Comparison of ENCODE assay signal across 20 cellular contexts in genomic region chr19:36120092-36120983, GRCh38. TPM values are rescaled to one million over a fixed set of nuclear protein-coding genes. Genes with fewer than 3 reads are reported as not detected.
DNase-seq lines count a peak whose midpoint lies in the region; ATAC-seq and TF ChIP-seq lines count a peak whose summit lies in the region.
"Had no signal": no experiment of that assay in that cellular context is flagged by ENCODE, and none has a peak within 500 bp of the region (broad histone marks: within the 10 kb centered on the region; RNA-seq: fewer than 3 reads in every experiment).

No MANE protein-coding gene starts in this region.

- no peaks in the 10 kb centered on the region for H3K27me3 Mint-ChIP-seq in activated T-helper 17 cell treated with anti-CD3 and anti-CD28 coated beads, Interleukin-2, amount 50 U/mL, for 72 hours
- H3K27me3 Mint-ChIP-seq: activated naive CD4-positive, alpha-beta T cell treated with anti-CD3 and anti-CD28 coated beads, Interleukin-2, amount 50 U/mL, for 24 hours had no signal

- H3K4me2 ChIP-seq in SK-N-SH (no peak overlapping the region), osteoblast (ENCODE audit: insufficient read depth, low read length) (no peak overlapping the region)
- H3K4me2 ChIP-seq: A549 had no signal

- no peak overlapping the region for H3K27ac ChIP-seq in SK-N-SH (ENCODE audit: low read depth in 2 of 2, low read length in 1 of 2)
- no peak overlapping the region for H3K27ac ChIP-seq in osteoblast (ENCODE audit: low read depth, low read length)
- no peak overlapping the region for H3K27ac ChIP-seq in stomach
- H3K27ac ChIP-seq: A549, SJSA1, testis had no signal

- TF ChIP-seq POLR2A in stomach (IDR thresholded peaks at IDR 0.05): no peak

- H3K4me3 Mint-ChIP-seq in activated T-helper 17 cell treated with anti-CD3 and anti-CD28 coated beads, Interleukin-2, amount 50 U/mL, for 72 hours: no peak overlapping the region
- H3K4me3 Mint-ChIP-seq: activated naive CD4-positive, alpha-beta T cell treated with anti-CD3 and anti-CD28 coated beads, Interleukin-2, amount 50 U/mL, for 24 hours had no signal

- H2AFZ ChIP-seq in SK-N-SH (ENCODE audit: low read depth): no peak overlapping the region
- no peak overlapping the region for H2AFZ ChIP-seq in osteoblast (ENCODE audit: low read length)

- H3K27ac Mint-ChIP-seq in activated T-helper 17 cell treated with anti-CD3 and anti-CD28 coated beads, Interleukin-2, amount 50 U/mL, for 72 hours: peak overlapping the region; percentile 4
- H3K27ac Mint-ChIP-seq: activated naive CD4-positive, alpha-beta T cell treated with anti-CD3 and anti-CD28 coated beads, Interleukin-2, amount 50 U/mL, for 24 hours had no signal

- peaks cover 6 to 10% of the 10 kb centered on the region in 2 experiments; a peak in 1 of 4 replicates for H3K4me1 ChIP-seq in SK-N-SH (ENCODE audit: control insufficient read depth in 1 of 2, insufficient read depth in 2 of 2, low read depth in 1 of 2, low read length in 1 of 2)
- peaks cover 7% of the 10 kb centered on the region for H3K4me1 ChIP-seq in osteoblast (ENCODE audit: insufficient read depth, low read length)
- H3K4me1 ChIP-seq in stomach: peaks cover 12 to 34% (median 19%) of the 10 kb centered on the region in 4 donors

- no peak for TF ChIP-seq CTCF in SK-N-SH (IDR thresholded peaks at IDR 0.05)
- no peak for TF ChIP-seq CTCF in osteoblast (IDR thresholded peaks at IDR 0.05; ENCODE audit: extremely low read depth, low read depth, low read length)
- no peak for TF ChIP-seq CTCF in stomach (IDR thresholded peaks at IDR 0.05)

- H3K79me2 ChIP-seq in SK-N-SH (ENCODE audit: insufficient read depth) (peaks cover 33% of the 10 kb centered on the region; the same call in 1 of the 2 replicates), osteoblast (ENCODE audit: insufficient read depth, low read length) (peaks cover 30% of the 10 kb centered on the region)

- TF ChIP-seq RAD21 in SK-N-SH (IDR thresholded peaks at IDR 0.05; ENCODE audit: low read length): no peak

- H3K36me3 Mint-ChIP-seq in activated T-helper 17 cell treated with anti-CD3 and anti-CD28 coated beads, Interleukin-2, amount 50 U/mL, for 72 hours (ENCODE audit: low read depth): peaks cover 93% of the 10 kb centered on the region

- CTCF ChIA-PET in SK-N-SH (lab: Yijun Ruan, JAX): interaction anchor here (0.9 to 1.8 kb wide), 2 partner anchors 7 to 50 kb away, joined by 4 to 8 read pairs; no protein-coding TSS in a partner anchor

- H3K4me3 ChIP-seq in SK-N-SH (ENCODE audit: low read depth in 2 of 2, low read length in 1 of 2): no peak overlapping the region
- H3K4me3 ChIP-seq in osteoblast (ENCODE audit: insufficient read depth, low read length): no peak overlapping the region
- H3K4me3 ChIP-seq in stomach: no peak overlapping the region
- H3K4me3 ChIP-seq: A549, SJSA1 had no signal

- H3K9me3 Mint-ChIP-seq in activated T-helper 17 cell treated with anti-CD3 and anti-CD28 coated beads, Interleukin-2, amount 50 U/mL, for 72 hours: no peaks in the 10 kb centered on the region
- H3K9me3 Mint-ChIP-seq: activated naive CD4-positive, alpha-beta T cell treated with anti-CD3 and anti-CD28 coated beads, Interleukin-2, amount 50 U/mL, for 24 hours had no signal

- POLR2A ChIA-PET in SK-N-SH (lab: Yijun Ruan, JAX): no interaction called here

- H3F3A ChIP-seq in SK-N-SH (replicated peaks; ENCODE audit: insufficient read depth): peaks cover 4% of the 10 kb centered on the region

- H3K36me3 ChIP-seq in SK-N-SH (replicated peaks in 1 of 2; ENCODE audit: control insufficient read depth in 1 of 2, insufficient read depth in 2 of 2, low read length in 1 of 2) (peaks cover 14 to 34% of the 10 kb centered on the region in 2 experiments), osteoblast (ENCODE audit: insufficient read depth, low read length) (peaks cover 44% of the 10 kb centered on the region), stomach (peaks cover 31 to 88% (median 81%) of the 10 kb centered on the region in 4 donors)

- 94% methylated on average over 26 of the region's 26 CpGs for WGBS in SK-N-SH (ENCODE audit: low lambda C conversion rate)
- WGBS in stomach, 5 donors: 87 to 93% (median 88%) methylated on average over 26 of the region's 26 CpGs

- intact Hi-C loops in stomach (cut with DNase I; ENCODE audit: low total_unique reads): loop anchor here (5.0 kb wide), 1 partner anchor 47 kb away; no protein-coding TSS in a partner anchor

- H3K9me3 ChIP-seq in SK-N-SH (no peaks in the 10 kb centered on the region), osteoblast (ENCODE audit: low read depth, low read length) (no peaks in the 10 kb centered on the region), stomach (no peaks in the 10 kb centered on the region)
- H3K9me3 ChIP-seq: A549, SJSA1, testis had no signal

- H3K27me3 ChIP-seq in SK-N-SH (ENCODE audit: insufficient read depth) (no peaks in the 10 kb centered on the region), osteoblast (ENCODE audit: insufficient read depth, low read length) (no peaks in the 10 kb centered on the region), stomach (no peaks in the 10 kb centered on the region)
- H3K27me3 ChIP-seq: SJSA1, testis had no signal

- peaks cover 16% of the 10 kb centered on the region for H3K4me1 Mint-ChIP-seq in activated T-helper 17 cell treated with anti-CD3 and anti-CD28 coated beads, Interleukin-2, amount 50 U/mL, for 72 hours

- TF ChIP-seq EP300 in SK-N-SH (IDR thresholded peaks at IDR 0.05; ENCODE audit: borderline replicate concordance in 1 of 2, low read depth in 1 of 2, low read length in 1 of 2) (no peak), stomach (IDR thresholded peaks at IDR 0.05) (no peak)

- H4K20me1 ChIP-seq in SK-N-SH (ENCODE audit: insufficient read depth) (no peaks in the 10 kb centered on the region), osteoblast (ENCODE audit: insufficient read depth, low read length) (peaks cover 6% of the 10 kb centered on the region)

- H3K9me2 ChIP-seq in SK-N-SH: no peaks in the 10 kb centered on the region

- H3K9ac ChIP-seq in SK-N-SH: no peak overlapping the region

- DNase-seq in SK-N-SH (peak; percentile 30), HuH-7 (ENCODE audit: low spot score) (peak; percentile 54), osteoblast (ENCODE audit: insufficient read length, low spot score, missing footprints) (peak; percentile 50), stomach (no peak), HK-2 (ENCODE audit: unreplicated experiment) (no peak), NCI-H2107 (lab: John Stamatoyannopoulos, UW) (no peak)
- DNase-seq: COR-L47; effector CD4-positive, alpha-beta T cell; MV-4-11; NCI-H446; OCI-M1; testis had no signal

- no peak for ATAC-seq in SK-N-SH treated with all-trans-retinoic acid at 6 μM for 48 hours
- ATAC-seq in activated T-helper 17 cell treated with anti-CD3 and anti-CD28 coated beads, Interleukin-2, amount 50 U/mL, for 72 hours (replicated peaks): no peak
- ATAC-seq: A549, left lobe of liver had no signal

TF ChIP-seq in SK-N-SH, 30 proteins besides CTCF, POLR2A, EP300 and RAD21 (continues in another document):
- TF ChIP-seq POLR2AphosphoS5 (IDR thresholded peaks at IDR 0.05; ENCODE audit: low read depth, low read length): no peak
- TF ChIP-seq RFX5 (IDR thresholded peaks at IDR 0.05; ENCODE audit: low read length): no peak

TF ChIP-seq in SK-N-SH treated with all-trans-retinoic acid at 6 μM for 48 hours, 23 proteins besides CTCF, POLR2A, EP300 and RAD21:
- TF ChIP-seq ZFP3 (CRISPR knock-in tag; IDR thresholded peaks at IDR 0.05) (no peak), RARB (CRISPR knock-in tag; IDR thresholded peaks at IDR 0.05) (no peak), ZFP30 (CRISPR knock-in tag; IDR thresholded peaks at IDR 0.05) (no peak), PPARA (CRISPR knock-in tag; IDR thresholded peaks at IDR 0.05; ENCODE audit: borderline replicate concordance) (no peak), ZNF565 (CRISPR knock-in tag; conservative IDR thresholded peaks at IDR 0.05; ENCODE audit: low read depth) (no peak), ZC3H10 (CRISPR knock-in tag; IDR thresholded peaks at IDR 0.05) (no peak)

RNA-seq across cellular contexts. Expression of gene TBCB, which starts 5.1 kb away (rescaled TPM):
- polyA plus RNA-seq in SK-N-SH (2012; rRNA removed) (566 and 712 TPM in 2 replicates), stomach (100 to 1,000 TPM; 137 to 165 (median 140) TPM)
- 448 and 578 TPM in 2 replicates for polyA plus RNA-seq in SK-N-SH (2012; cell fraction: cytosol; rRNA removed)
- polyA plus RNA-seq in SK-N-SH (2012; cell fraction: nucleus; rRNA removed): 348 and 359 TPM in 2 replicates
- total RNA-seq in activated T-helper 17 cell treated with anti-CD3 and anti-CD28 coated beads, Interleukin-2, amount 50 U/mL, for 72 hours: 100 to 1,000 TPM; 105 to 162 TPM
- total RNA-seq in osteoblast (126 and 136 TPM in 2 replicates), stomach (100 to 1,000 TPM in 1 of 5 donors, 10 to 100 TPM in 4; 32.1 to 263 (median 71.0) TPM)

RNA-seq across cellular contexts. Expression of gene POLR2I, which starts 5.7 kb away (rescaled TPM):
- polyA plus RNA-seq in SK-N-SH (2012; rRNA removed): 54.8 and 140 TPM in 2 replicates
- 63.6 and 68.8 TPM in 2 replicates for polyA plus RNA-seq in SK-N-SH (2012; cell fraction: cytosol; rRNA removed)
- 33.0 and 56.9 TPM in 2 replicates for polyA plus RNA-seq in SK-N-SH (2012; cell fraction: nucleus; rRNA removed)
- 10 to 100 TPM; 32.4 to 58.0 TPM for total RNA-seq in activated T-helper 17 cell treated with anti-CD3 and anti-CD28 coated beads, Interleukin-2, amount 50 U/mL, for 72 hours
- 22.4 and 33.6 TPM in 2 replicates for total RNA-seq in osteoblast
- total RNA-seq in stomach: 100 to 1,000 TPM in 1 of 5 donors, 10 to 100 TPM in 4; 16.2 to 199 (median 42.8) TPM
- 100 to 1,000 TPM in 2 of 3 donors, 10 to 100 TPM in 1; 84.0 to 123 (median 117) TPM for polyA plus RNA-seq in stomach

RNA-seq across cellular contexts. Expression of gene OVOL3, which starts 9.4 kb away (rescaled TPM):
- polyA plus RNA-seq in SK-N-SH (2012; rRNA removed) (0.18 TPM in 1 of 2 replicates, not detected in the other), stomach (not detected)
- polyA plus RNA-seq in SK-N-SH (2012; cell fraction: cytosol; rRNA removed): not detected in 2 replicates
- 0.08 and 0.74 TPM in 2 replicates for polyA plus RNA-seq in SK-N-SH (2012; cell fraction: nucleus; rRNA removed)
- total RNA-seq in activated T-helper 17 cell treated with anti-CD3 and anti-CD28 coated beads, Interleukin-2, amount 50 U/mL, for 72 hours: not detected
- total RNA-seq in osteoblast (not detected in 2 replicates), stomach (not detected)
- total RNA-seq: bronchial epithelial cell, left lobe of liver, myocyte, SJSA1 had no signal

RNA-seq across cellular contexts. Expression of gene CAPNS1, which starts 19.5 kb away (rescaled TPM):
- polyA plus RNA-seq in SK-N-SH (2012; rRNA removed) (999 and 1,027 TPM in 2 replicates), stomach (100 to 1,000 TPM; 500 to 575 (median 554) TPM)
- polyA plus RNA-seq in SK-N-SH (2012; cell fraction: cytosol; rRNA removed): 704 and 867 TPM in 2 replicates
- polyA plus RNA-seq in SK-N-SH (2012; cell fraction: nucleus; rRNA removed): 330 and 555 TPM in 2 replicates
- 100 to 1,000 TPM; 259 to 374 TPM for total RNA-seq in activated T-helper 17 cell treated with anti-CD3 and anti-CD28 coated beads, Interleukin-2, amount 50 U/mL, for 72 hours
- total RNA-seq in osteoblast (400 and 420 TPM in 2 replicates), stomach (100 to 1,000 TPM in 4 of 5 donors, 10 to 100 TPM in 1; 93.7 to 188 (median 115) TPM)

RNA-seq across cellular contexts. Expression of gene COX7A1, which starts 31.9 kb away (rescaled TPM):
- polyA plus RNA-seq in SK-N-SH (2012; rRNA removed) (not detected in 2 replicates), stomach (10 to 100 TPM; 31.9 to 43.4 (median 32.7) TPM)
- not detected in 2 replicates for polyA plus RNA-seq in SK-N-SH (2012; cell fraction: cytosol; rRNA removed)
- not detected in 2 replicates for polyA plus RNA-seq in SK-N-SH (2012; cell fraction: nucleus; rRNA removed)
- not detected for total RNA-seq in activated T-helper 17 cell treated with anti-CD3 and anti-CD28 coated beads, Interleukin-2, amount 50 U/mL, for 72 hours
- total RNA-seq in osteoblast (8.3 and 13.6 TPM in 2 replicates), stomach (10 to 100 TPM in 2 of 5 donors, 1 to 10 TPM in 2, not detected in 1; 4.0 to 21.0 (median 10.4) TPM)
- total RNA-seq: myocyte, SJSA1 had no signal
- polyA plus RNA-seq: A549 had no signal

Comparison
In these comparisons a context has a peak if more than half of its experiments do, and no peak if none do; other contexts are left out.
1. DNase-seq: peak in SK-N-SH (single experiment), HuH-7 (single experiment) and osteoblast (single experiment); none in stomach (single experiment), HK-2 (single experiment) and NCI-H2107 (single experiment).